ENCODE assay signal across 8 cellular contexts in the genomic region with DNA sequence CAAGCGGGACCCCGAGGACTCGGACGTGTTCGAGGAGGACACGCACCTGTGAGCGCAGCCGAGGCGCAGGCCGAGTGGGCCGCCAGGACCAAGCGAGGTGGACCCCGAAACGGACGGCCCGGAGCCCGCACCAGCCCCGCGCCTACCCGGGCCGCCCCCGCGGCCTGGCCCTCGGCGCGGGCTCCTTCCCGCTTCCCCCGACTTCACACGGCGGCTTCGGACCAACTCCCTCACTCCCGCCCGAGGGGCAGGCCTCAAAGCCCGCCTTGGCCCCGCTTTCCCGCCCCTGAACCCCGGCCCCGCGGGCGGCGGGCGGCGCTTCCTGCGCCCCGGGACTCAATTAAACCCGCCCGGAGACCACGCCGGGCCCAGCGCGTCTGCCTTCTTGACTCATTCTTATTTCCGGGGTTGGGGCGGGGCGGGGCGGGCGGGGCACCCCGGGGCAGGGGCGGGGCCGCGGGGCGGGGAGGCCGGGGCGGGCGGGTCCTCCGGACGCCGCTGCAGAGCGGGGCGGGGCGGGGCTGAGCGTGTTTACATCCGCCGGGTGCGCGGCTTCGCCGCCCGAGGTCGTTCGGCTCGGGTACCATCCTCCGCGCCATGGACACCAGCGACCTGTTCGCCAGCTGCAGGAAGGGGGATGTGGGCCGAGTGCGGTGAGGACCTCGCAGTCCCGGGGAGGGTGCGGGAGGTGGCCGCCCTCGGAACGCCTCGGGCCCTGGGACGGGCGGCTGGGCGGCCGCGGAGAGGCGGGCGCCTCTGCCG. TPM values are rescaled to one million over a fixed set of nuclear protein-coding genes. Genes with fewer than 3 reads are reported as not detected.
A peak's percentile ranks its signal among the peaks of the same experiment; 100 is the strongest.
DNase-seq lines count a peak whose midpoint lies in the region; ATAC-seq and TF ChIP-seq lines count a peak whose summit lies in the region.

A gene (plus strand): TSS at position 524 of the 762 bp plus-strand sequence. CDS start 74 bp downstream, at position 598.

- no peaks in the 10 kb centered on the region for H3K9me3 ChIP-seq in colonic mucosa
- H3K9me3 ChIP-seq in left lung, result no peaks in the 10 kb centered on the region

- peak within 1 kb of the TSS; percentile 97 for H2AFZ ChIP-seq in ACC112 (ENCODE audit: low read length, unreplicated experiment)

- TF ChIP-seq CTCF in colonic mucosa (IDR thresholded peaks at IDR 0.05), result no peak
- no peak for TF ChIP-seq CTCF in left lung (IDR thresholded peaks at IDR 0.05)

- DNase-seq in NCI-H510A (lab: John Stamatoyannopoulos, UW), result peak; percentile 50
- DNase-seq in activated CD4-positive, alpha-beta T cell treated with anti-CD3 and anti-CD28 coated beads, Interleukin-2, amount 10 ng/mL, durations not matched to agents 24 days and 14 days, result peak; percentile 96
- peak; percentile 87 for DNase-seq in colonic mucosa
- peak; percentile 90 to 99 for DNase-seq in left lung
- peak; percentile 89 for DNase-seq in stimulated activated CD4-positive, alpha-beta T cell treated with anti-CD3 and anti-CD28 coated beads, Interleukin-4, amount 100 ng/mL, for 1 hour

- H3K9ac ChIP-seq in colonic mucosa (ENCODE audit: low read depth in 2 of 2, low read length in 2 of 2), result peak within 1 kb of the TSS; percentile 84 to 97

- H3K36me3 ChIP-seq in ACC112 (ENCODE audit: insufficient read depth, low read length) (no peaks in the 10 kb centered on the region), colonic mucosa (no peaks in the 10 kb centered on the region), left lung (peaks cover 0 to 14% of the 10 kb centered on the region in 2 donors)

- peaks cover 2% of the 10 kb centered on the region for H3K36me3 Mint-ChIP-seq in activated CD4-positive, alpha-beta T cell treated with anti-CD3 and anti-CD28 coated beads, Interleukin-2, amount 10 ng/mL, durations not matched to agents 24 days and 14 days (ENCODE audit: low read depth)

- ATAC-seq in GM18907 (IDR thresholded peaks at IDR 0.05; ENCODE audit: unreplicated experiment) (peak; percentile 69), HG03135 (IDR thresholded peaks at IDR 0.05; ENCODE audit: unreplicated experiment) (peak; percentile 78), left lung (peak; percentile 93)

- H3K27me3 Mint-ChIP-seq in activated CD4-positive, alpha-beta T cell treated with anti-CD3 and anti-CD28 coated beads, Interleukin-2, amount 10 ng/mL, durations not matched to agents 24 days and 14 days, result no peaks in the 10 kb centered on the region

- H3K79me2 ChIP-seq in ACC112 (ENCODE audit: control insufficient read depth, insufficient read depth, low read length, unreplicated experiment), result no peaks in the 10 kb centered on the region

- H3K27ac Mint-ChIP-seq in activated CD4-positive, alpha-beta T cell treated with anti-CD3 and anti-CD28 coated beads, Interleukin-2, amount 10 ng/mL, durations not matched to agents 24 days and 14 days, result peak within 1 kb of the TSS; percentile 96

- H3K4me3 Mint-ChIP-seq in activated CD4-positive, alpha-beta T cell treated with anti-CD3 and anti-CD28 coated beads, Interleukin-2, amount 10 ng/mL, durations not matched to agents 24 days and 14 days, result peak within 1 kb of the TSS; percentile 92

- no peaks in the 10 kb centered on the region for H3K4me1 ChIP-seq in ACC112 (ENCODE audit: control insufficient read depth, insufficient read depth, low read length, unreplicated experiment)
- peaks cover 4% of the 10 kb centered on the region for H3K4me1 ChIP-seq in colonic mucosa
- peaks cover 0 to 46% of the 10 kb centered on the region in 2 donors for H3K4me1 ChIP-seq in left lung

- H3K27ac ChIP-seq in ACC112 (ENCODE audit: low read depth, low read length), result peak within 1 kb of the TSS; percentile 64; the same call in 1 of the 2 replicates
- peak within 1 kb of the TSS; percentile 90 for H3K27ac ChIP-seq in colonic mucosa
- H3K27ac ChIP-seq in left lung, result peak within 1 kb of the TSS; percentile 85 to 93

- no peaks in the 10 kb centered on the region for H3K9me3 Mint-ChIP-seq in activated CD4-positive, alpha-beta T cell treated with anti-CD3 and anti-CD28 coated beads, Interleukin-2, amount 10 ng/mL, durations not matched to agents 24 days and 14 days

- intact Hi-C loops in activated CD4-positive, alpha-beta T cell treated with anti-CD3 and anti-CD28 coated beads, Interleukin-2, amount 10 ng/mL, durations not matched to agents 24 days and 14 days (cut with micrococcal nuclease), result loop anchor here (2.0 kb wide), 5 partner anchors 24 to 480 kb away; a partner anchor contains a TSS
- intact Hi-C loops in colonic mucosa (cut with DNase I), result no loop called here
- intact Hi-C loops in left lung (cut with DNase I), result no loop called here

- H3K27me3 ChIP-seq in ACC112 (ENCODE audit: insufficient read depth, low read length), result no peaks in the 10 kb centered on the region
- H3K27me3 ChIP-seq in colonic mucosa, result no peaks in the 10 kb centered on the region
- no peaks in the 10 kb centered on the region for H3K27me3 ChIP-seq in left lung

- peaks cover 18% of the 10 kb centered on the region for H3K4me1 Mint-ChIP-seq in activated CD4-positive, alpha-beta T cell treated with anti-CD3 and anti-CD28 coated beads, Interleukin-2, amount 10 ng/mL, durations not matched to agents 24 days and 14 days

- H3K4me3 ChIP-seq in ACC112 (ENCODE audit: low read depth, low read length) (peak within 1 kb of the TSS; percentile 99), colonic mucosa (peak within 1 kb of the TSS; percentile 96), left lung (peak within 1 kb of the TSS; percentile 95 to 99)

RNA-seq across cellular contexts. Expression of the gene that starts here (rescaled TPM):
- 6.9 and 8.0 TPM in 2 replicates for total RNA-seq in activated CD4-positive, alpha-beta T cell treated with anti-CD3 and anti-CD28 coated beads, Interleukin-2, amount 10 ng/mL, durations not matched to agents 24 days and 14 days
- total RNA-seq in colonic mucosa (10 to 100 TPM; 14.9 to 22.9 TPM), left lung (10 to 100 TPM; 31.6 to 56.1 TPM)

Comparison
In these comparisons a context has a peak if more than half of its experiments do, and no peak if none do; other contexts are left out.
1. Peak in every context shown above with its lines: DNase-seq, ATAC-seq, H3K4me3 ChIP-seq and H3K27ac ChIP-seq.